ENCODE assay signal across 8 cellular contexts in genomic region chr16:21283521-21284289, GRCh38. TPM values are rescaled to one million over a fixed set of nuclear protein-coding genes. Genes with fewer than 3 reads are reported as not detected.
DNase-seq lines count a peak whose midpoint lies in the region; ATAC-seq and TF ChIP-seq lines count a peak whose summit lies in the region.

No MANE protein-coding gene starts in this region.

- H3K9me3 ChIP-seq in lung (ENCODE audit: control insufficient read depth in 2 of 2, insufficient read depth in 1 of 2, low read length in 1 of 2) (no peaks in the 10 kb centered on the region), uterus (no peaks in the 10 kb centered on the region)

- H3K27ac ChIP-seq in coronary artery: peak overlapping the region; percentile 66 to 84
- H3K27ac ChIP-seq in lung (ENCODE audit: low read depth in 1 of 2, low read length in 1 of 2): peak overlapping the region in 1 of 2 donors; percentile 13
- H3K27ac ChIP-seq in uterus: peak overlapping the region in 1 of 2 donors; percentile 22

- ATAC-seq in lung (ENCODE audit: insufficient read depth, low FRiP score) (peak; percentile 47), GM18517 (IDR thresholded peaks at IDR 0.05; ENCODE audit: unreplicated experiment) (no peak)

- H3K27me3 ChIP-seq in lung (ENCODE audit: control insufficient read depth, insufficient read depth) (no peaks in the 10 kb centered on the region), uterus (no peaks in the 10 kb centered on the region)

- intact Hi-C loops in uterus (cut with DNase I; ENCODE audit: low total_unique reads): no loop called here

- peaks cover 0 to 2% of the 10 kb centered on the region in 2 donors for H3K4me1 ChIP-seq in lung (ENCODE audit: control insufficient read depth in 2 of 2, insufficient read depth in 2 of 2, low read length in 2 of 2)
- no peaks in the 10 kb centered on the region for H3K4me1 ChIP-seq in uterus

- DNase-seq in GM13977 (ENCODE audit: low spot score) (peak; percentile 60), NCI-H460 (ENCODE audit: extremely low read depth, low read depth) (peak; percentile 34), coronary artery (ENCODE audit: low spot score) (no peak), lung (ENCODE audit: low spot score) (peak; percentile 37), uterus (peak; percentile 29 to 36), H4 (ENCODE audit: low spot score) (no peak)
- no peak for DNase-seq in central memory CD4-positive, alpha-beta T cell

- peak overlapping the region; percentile 73 for H3K4me3 ChIP-seq in coronary artery
- no peak overlapping the region for H3K4me3 ChIP-seq in lung
- H3K4me3 ChIP-seq in uterus: peak overlapping the region; percentile 9 to 21

- H3K36me3 ChIP-seq in lung (ENCODE audit: control insufficient read depth in 2 of 2, insufficient read depth in 2 of 2, low read length in 2 of 2) (no peaks in the 10 kb centered on the region), uterus (peaks cover 0 to 2% of the 10 kb centered on the region in 2 donors)

- WGBS in lung, 2 donors: 3 to 5% methylated on average over 59 to 67 of the region's 67 CpGs

- peak; percentile 46 for TF ChIP-seq CTCF in GM13977 (IDR thresholded peaks at IDR 0.05; ENCODE audit: extremely low read depth, insufficient read depth, missing control alignments)
- peak; percentile 34 for TF ChIP-seq CTCF in coronary artery (IDR thresholded peaks at IDR 0.05)
- peak; percentile 0 for TF ChIP-seq CTCF in lung (IDR thresholded peaks at IDR 0.05; ENCODE audit: control extremely low read depth, extremely low read depth)
- TF ChIP-seq CTCF in uterus (IDR thresholded peaks at IDR 0.05): peak; percentile 33 to 49 (median 44)

- in situ Hi-C loops in GM13977 (cut with MboI; ENCODE audit: low pct_unique_long_range_greater_than_20kb, low sequenced_read_pairs, unreplicated experiment): no loop called here

- no peak for TF ChIP-seq POLR2A in uterus (IDR thresholded peaks at IDR 0.05)

RNA-seq across cellular contexts. Expression of gene CRYM, which starts 5.6 kb away (rescaled TPM):
- total RNA-seq in NCI-H460 (2014; rRNA removed; shearing (Covaris generic)): not detected in 2 replicates
- not detected in 2 replicates for polyA plus RNA-seq in NCI-H460 (2014; cell fraction: nucleus; rRNA removed)
- 10 to 100 TPM in 1 of 2 donors, 1 to 10 TPM in 1; 8.3 to 10.2 TPM for total RNA-seq in lung
- polyA plus RNA-seq in lung: 10 to 100 TPM in 1 of 2 donors, 1 to 10 TPM in 1; 5.4 to 11.9 TPM
- 10 to 100 TPM in 1 of 4 donors, not detected in 3; 13.8 TPM for total RNA-seq in uterus
- total RNA-seq in H4 (2014; rRNA removed; shearing (Covaris generic)): 0.29 and 3.1 TPM in 2 replicates

RNA-seq across cellular contexts. Expression of gene ANKS4B, which starts 50.2 kb away (rescaled TPM):
- total RNA-seq in NCI-H460 (2014; rRNA removed; shearing (Covaris generic)): not detected in 2 replicates
- polyA plus RNA-seq in NCI-H460 (2014; cell fraction: nucleus; rRNA removed): not detected in 2 replicates
- under 1 TPM in 1 of 2 donors, not detected in 1; 0.11 TPM for total RNA-seq in lung
- polyA plus RNA-seq in lung: not detected
- not detected for total RNA-seq in uterus
- not detected in 2 replicates for total RNA-seq in H4 (2014; rRNA removed; shearing (Covaris generic))

Comparison
In these comparisons a context has a peak if more than half of its experiments do, and no peak if none do; other contexts are left out.
1. DNase-seq: peak in GM13977 (single experiment), NCI-H460 (single experiment), lung (single experiment) and uterus (2 of 2); none in coronary artery (single experiment), H4 (single experiment) and central memory CD4-positive, alpha-beta T cell (single experiment).
2. Peak in every context shown above with its lines, with median percentiles within 50 percentile points of each other: CTCF ChIP-seq.